In the genomic region with DNA sequence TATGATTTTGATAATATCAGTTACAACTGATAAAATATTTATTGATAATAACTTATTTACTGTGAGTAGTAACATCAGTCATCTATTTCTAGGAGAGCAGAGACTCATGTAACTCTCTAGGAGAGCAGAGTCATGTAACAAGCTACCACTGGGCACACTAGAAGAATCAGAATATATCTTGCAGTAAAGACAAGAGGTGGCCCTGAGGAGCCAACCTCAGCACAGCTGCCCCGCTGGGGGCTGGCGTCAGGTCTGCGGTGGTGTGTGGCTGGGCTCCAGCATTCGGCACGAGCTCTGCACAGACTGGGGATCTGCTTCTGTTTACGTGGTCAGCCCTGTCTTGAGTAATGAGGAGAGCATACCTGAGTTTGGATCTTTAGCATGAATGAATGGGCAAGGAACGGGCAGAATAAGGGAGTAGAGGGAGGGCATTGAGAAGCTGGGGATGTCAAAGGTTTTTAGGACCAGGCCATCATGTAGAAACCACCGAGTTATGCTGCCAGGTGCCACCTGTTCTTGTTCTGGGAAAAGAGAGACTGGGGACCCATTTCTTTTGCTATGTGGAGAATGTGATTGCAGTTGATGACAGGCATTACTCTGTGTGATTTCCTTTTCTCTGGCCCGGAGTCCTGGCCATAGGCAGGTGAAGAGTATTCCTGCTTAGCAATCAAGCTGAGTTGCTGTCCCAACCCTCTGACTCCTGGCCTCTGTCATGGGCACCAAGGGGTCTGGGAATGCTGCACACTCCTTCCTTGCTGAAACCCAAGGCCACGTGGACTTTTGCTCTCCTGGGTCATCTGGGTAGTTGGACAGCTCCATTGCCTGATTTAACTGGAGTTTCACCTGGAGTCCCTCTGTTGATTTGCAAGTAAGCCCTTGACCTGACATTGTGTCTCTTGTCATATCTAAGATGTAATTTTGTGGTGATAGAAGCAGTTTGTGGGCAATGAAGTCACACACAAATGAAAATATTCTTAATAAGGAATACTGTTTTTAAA, we compare ENCODE assay signal across 1 cellular context.
TF ChIP-seq lines count a peak whose summit lies in the region.

No MANE protein-coding gene starts in this region.

TF ChIP-seq in HEK293T, 16 proteins besides CTCF, POLR2A, EP300 and RAD21 (continued from another document):
- TF ChIP-seq CTBP1 (IDR thresholded peaks at IDR 0.05; ENCODE audit: borderline replicate concordance) (no peak), LEF1 (IDR thresholded peaks at IDR 0.05; ENCODE audit: borderline replicate concordance) (no peak), BHLHE40 (IDR thresholded peaks at IDR 0.05; ENCODE audit: borderline replicate concordance) (no peak), ARNT (IDR thresholded peaks at IDR 0.05) (no peak), ELF4 (IDR thresholded peaks at IDR 0.05) (no peak), NFRKB (IDR thresholded peaks at IDR 0.05) (no peak)
TF ChIP-seq in HEK293T: peak in this region for 0.
